In the genomic region with DNA sequence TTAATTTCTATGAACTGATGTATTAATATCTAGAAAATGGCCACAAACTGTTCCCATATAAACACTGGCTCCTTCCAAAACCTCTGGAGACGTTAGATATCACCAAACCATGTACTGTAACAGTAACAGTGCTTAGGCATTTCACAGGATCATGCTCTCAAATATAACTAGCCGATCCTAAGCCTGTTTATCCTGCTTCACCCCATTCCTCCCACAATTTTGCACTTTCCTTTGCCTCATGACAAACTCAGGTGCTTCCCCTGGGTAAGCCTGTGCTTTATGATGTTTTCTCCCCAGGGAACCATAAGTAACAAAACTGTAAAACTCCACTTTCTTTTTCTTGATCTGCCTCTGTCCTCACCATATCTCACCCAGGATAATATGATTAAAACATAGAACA, we compare ENCODE assay signal across 23 cellular contexts.
"Had no signal": no experiment of that assay in that cellular context is flagged by ENCODE, and none has a peak within 500 bp of the region (broad histone marks: within the 10 kb centered on the region; RNA-seq: fewer than 3 reads in every experiment).

No MANE protein-coding gene starts in this region.

- ATAC-seq: effector memory CD8-positive, alpha-beta T cell; gastroesophageal sphincter; heart left ventricle; left cardiac atrium; left lung; natural killer cell; pancreas; right lobe of liver; stimulated activated effector memory CD8-positive, alpha-beta T cell treated with anti-CD3 and anti-CD28 coated beads, Interleukin-12 subunit alpha, Interleukin-12 subunit beta, amount 100 ng/mL, for 72 hours had no signal

- H3K4me2 ChIP-seq: hepatocyte had no signal

- DNase-seq: cerebellar nuclear complex; cortex of kidney; effector memory CD8-positive, alpha-beta T cell; foreskin fibroblast; heart left ventricle; left cardiac atrium; left lung; mesenchymal stem cell; natural killer cell; occipital lobe; pancreas; right lobe of liver; small intestine; stimulated activated CD4-positive, alpha-beta T cell treated with anti-CD3 and anti-CD28 coated beads, Interleukin-2, amount 100 ng/mL, for 24 hours; stimulated activated CD4-positive, alpha-beta T cell treated with anti-CD3 and anti-CD28 coated beads, Interleukin-4, amount 100 ng/mL, for 24 hours; stimulated activated naive CD4-positive, alpha-beta T cell treated with Interleukin-2 at 50 U/mL for 16 hours; stomach; thyroid gland had no signal

- H3K79me2 ChIP-seq: hepatocyte had no signal

- H3K4me3 ChIP-seq: gastroesophageal sphincter, heart left ventricle, hepatocyte, left lung, pancreas, right lobe of liver, stomach, thyroid gland had no signal

- H3K36me3 ChIP-seq: gastroesophageal sphincter, heart left ventricle, left lung, pancreas, right lobe of liver, stomach, thyroid gland had no signal

- H3K9me3 ChIP-seq: gastroesophageal sphincter, left lung, pancreas, right lobe of liver, thyroid gland had no signal

- H3K4me1 ChIP-seq: gastroesophageal sphincter, heart left ventricle, left lung, pancreas, right lobe of liver, stomach, thyroid gland had no signal

- FAIRE-seq: endometrium, islet of Langerhans, pancreas, small intestine had no signal

- H2AFZ ChIP-seq: hepatocyte had no signal

- H3K27ac ChIP-seq: gastroesophageal sphincter, heart left ventricle, hepatocyte, left lung, pancreas, right lobe of liver, stomach, thyroid gland had no signal

- H3K27me3 ChIP-seq: gastroesophageal sphincter, heart left ventricle, hepatocyte, left lung, pancreas, right lobe of liver, stomach, thyroid gland had no signal
